Comparison of ENCODE assay signal across 17 cellular contexts in genomic region chr7:157016024-157016351, GRCh38. TPM values are rescaled to one million over a fixed set of nuclear protein-coding genes. Genes with fewer than 3 reads are reported as not detected.
A peak's percentile ranks its signal among the peaks of the same experiment; 100 is the strongest.
DNase-seq lines count a peak whose midpoint lies in the region; ATAC-seq and TF ChIP-seq lines count a peak whose summit lies in the region.
"Had no signal": no experiment of that assay in that cellular context is flagged by ENCODE, and none has a peak within 500 bp of the region (broad histone marks: within the 10 kb centered on the region; RNA-seq: fewer than 3 reads in every experiment).

No MANE protein-coding gene starts in this region.

- H3K79me2 ChIP-seq in SK-N-SH (ENCODE audit: insufficient read depth) = no peaks in the 10 kb centered on the region
- no peaks in the 10 kb centered on the region for H3K79me2 ChIP-seq in osteoblast (ENCODE audit: insufficient read depth, low read length)

- no peak overlapping the region for H3K4me2 ChIP-seq in SK-N-SH
- no peak overlapping the region for H3K4me2 ChIP-seq in osteoblast (ENCODE audit: insufficient read depth, low read length)

- POLR2A ChIA-PET in SK-N-SH (lab: Yijun Ruan, JAX) = no interaction called here

- TF ChIP-seq CTCF in SK-N-SH (IDR thresholded peaks at IDR 0.05) (no peak), osteoblast (IDR thresholded peaks at IDR 0.05; ENCODE audit: extremely low read depth, low read depth, low read length) (no peak)

- no peak overlapping the region for H3K9ac ChIP-seq in SK-N-SH

- H3K4me3 ChIP-seq in SK-N-SH (ENCODE audit: low read depth in 2 of 2, low read length in 1 of 2) = no peak overlapping the region
- no peak overlapping the region for H3K4me3 ChIP-seq in osteoblast (ENCODE audit: insufficient read depth, low read length)
- H3K4me3 ChIP-seq: pancreas had no signal

- DNase-seq in SK-N-SH (peak; percentile 41), osteoblast (ENCODE audit: insufficient read length, low spot score, missing footprints) (peak; percentile 65), DMS79 (lab: John Stamatoyannopoulos, UW) (no peak)
- DNase-seq in stimulated activated CD4-positive, alpha-beta T cell treated with anti-CD3 and anti-CD28 coated beads, Interleukin-4, amount 100 ng/mL, for 1 hour = no peak
- DNase-seq: activated CD4-positive, alpha-beta T cell treated with anti-CD3 and anti-CD28 coated beads, Interleukin-2, amount 10 ng/mL, durations not matched to agents 7 days and 5 days; anterior cingulate cortex; CD4-positive, alpha-beta memory T cell; NCI-H187; stimulated activated CD4-positive, alpha-beta T cell treated with anti-CD3 and anti-CD28 coated beads, Interleukin-12 subunit alpha, Interleukin-12 subunit beta, amount 100 ng/mL, for 4 hours had no signal

- CTCF ChIA-PET in SK-N-SH (lab: Yijun Ruan, JAX) = interaction anchor here (1.2 to 1.7 kb wide), 4 partner anchors 11 to 66 kb away, joined by 3 to 6 read pairs (median 4); partner anchors contain the start of gene NOM1

- no peaks in the 10 kb centered on the region for H3K36me3 ChIP-seq in SK-N-SH (replicated peaks in 1 of 2; ENCODE audit: control insufficient read depth in 1 of 2, insufficient read depth in 2 of 2, low read length in 1 of 2)
- H3K36me3 ChIP-seq in osteoblast (ENCODE audit: insufficient read depth, low read length) = no peaks in the 10 kb centered on the region
- H3K36me3 ChIP-seq: pancreas had no signal

- H3K27me3 ChIP-seq in SK-N-SH (ENCODE audit: insufficient read depth) (peaks cover 100% of the 10 kb centered on the region), osteoblast (ENCODE audit: insufficient read depth, low read length) (peaks cover 100% of the 10 kb centered on the region)

- TF ChIP-seq EP300 in SK-N-SH (IDR thresholded peaks at IDR 0.05; ENCODE audit: borderline replicate concordance in 1 of 2, low read depth in 1 of 2, low read length in 1 of 2) = no peak

- H3F3A ChIP-seq in SK-N-SH (replicated peaks; ENCODE audit: insufficient read depth) = no peaks in the 10 kb centered on the region

- ATAC-seq in SK-N-SH treated with all-trans-retinoic acid at 6 μM for 48 hours (no peak), GM21786 (IDR thresholded peaks at IDR 0.05; ENCODE audit: unreplicated experiment) (peak; percentile 1), HG03457 (IDR thresholded peaks at IDR 0.05; ENCODE audit: unreplicated experiment) (peak; percentile 1), HG02610 (IDR thresholded peaks at IDR 0.05; ENCODE audit: unreplicated experiment) (no peak)
- ATAC-seq: esophagus mucosa had no signal

- H2AFZ ChIP-seq in SK-N-SH (ENCODE audit: low read depth) (no peak overlapping the region), osteoblast (ENCODE audit: low read length) (no peak overlapping the region)

- peaks cover 14% of the 10 kb centered on the region for H4K20me1 ChIP-seq in SK-N-SH (ENCODE audit: insufficient read depth)
- no peaks in the 10 kb centered on the region for H4K20me1 ChIP-seq in osteoblast (ENCODE audit: insufficient read depth, low read length)

- WGBS in SK-N-SH (ENCODE audit: low lambda C conversion rate) = 7% methylated on average over 11 of the region's 11 CpGs

- H3K9me2 ChIP-seq in SK-N-SH = no peaks in the 10 kb centered on the region

- no peak for TF ChIP-seq RAD21 in SK-N-SH (IDR thresholded peaks at IDR 0.05; ENCODE audit: low read length)

- H3K27ac ChIP-seq in SK-N-SH (ENCODE audit: low read depth in 2 of 2, low read length in 1 of 2) = no peak overlapping the region
- H3K27ac ChIP-seq in osteoblast (ENCODE audit: low read depth, low read length) = no peak overlapping the region
- H3K27ac ChIP-seq: 22Rv1, pancreas had no signal

- H3K9me3 ChIP-seq in SK-N-SH (no peaks in the 10 kb centered on the region), osteoblast (ENCODE audit: low read depth, low read length) (no peaks in the 10 kb centered on the region)
- H3K9me3 ChIP-seq: pancreas had no signal

- H3K4me1 ChIP-seq in SK-N-SH (ENCODE audit: control insufficient read depth in 1 of 2, insufficient read depth in 2 of 2, low read depth in 1 of 2, low read length in 1 of 2) (no peaks in the 10 kb centered on the region; a peak in 1 of 4 replicates), osteoblast (ENCODE audit: insufficient read depth, low read length) (no peaks in the 10 kb centered on the region)

TF ChIP-seq in SK-N-SH, 30 proteins besides CTCF, POLR2A, EP300 and RAD21 (continues in another document):
- TF ChIP-seq, protein P1, sequence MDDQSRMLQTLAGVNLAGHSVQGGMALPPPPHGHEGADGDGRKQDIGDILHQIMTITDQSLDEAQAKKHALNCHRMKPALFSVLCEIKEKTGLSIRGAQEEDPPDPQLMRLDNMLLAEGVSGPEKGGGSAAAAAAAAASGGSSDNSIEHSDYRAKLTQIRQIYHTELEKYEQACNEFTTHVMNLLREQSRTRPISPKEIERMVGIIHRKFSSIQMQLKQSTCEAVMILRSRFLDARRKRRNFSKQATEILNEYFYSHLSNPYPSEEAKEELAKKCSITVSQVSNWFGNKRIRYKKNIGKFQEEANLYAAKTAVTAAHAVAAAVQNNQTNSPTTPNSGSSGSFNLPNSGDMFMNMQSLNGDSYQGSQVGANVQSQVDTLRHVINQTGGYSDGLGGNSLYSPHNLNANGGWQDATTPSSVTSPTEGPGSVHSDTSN (IDR thresholded peaks at IDR 0.05) = no peak
- TF ChIP-seq RXRA (IDR thresholded peaks at IDR 0.05; ENCODE audit: borderline replicate concordance, low read depth) (no peak), SIN3A (IDR thresholded peaks at IDR 0.05; ENCODE audit: borderline replicate concordance, low read depth, low read length) (no peak), USF1 (IDR thresholded peaks at IDR 0.05; ENCODE audit: borderline replicate concordance, low read depth) (no peak), EZH2phosphoT487 (IDR thresholded peaks at IDR 0.05; ENCODE audit: borderline replicate concordance, low read depth) (no peak), GABPA (IDR thresholded peaks at IDR 0.05; ENCODE audit: low read depth) (no peak), JUND (IDR thresholded peaks at IDR 0.05) (no peak), NRF1 (IDR thresholded peaks at IDR 0.05; ENCODE audit: low read depth, low read length) (no peak), GATA2 (CRISPR knock-in tag; IDR thresholded peaks at IDR 0.05) (no peak)
- TF ChIP-seq, protein P2, sequence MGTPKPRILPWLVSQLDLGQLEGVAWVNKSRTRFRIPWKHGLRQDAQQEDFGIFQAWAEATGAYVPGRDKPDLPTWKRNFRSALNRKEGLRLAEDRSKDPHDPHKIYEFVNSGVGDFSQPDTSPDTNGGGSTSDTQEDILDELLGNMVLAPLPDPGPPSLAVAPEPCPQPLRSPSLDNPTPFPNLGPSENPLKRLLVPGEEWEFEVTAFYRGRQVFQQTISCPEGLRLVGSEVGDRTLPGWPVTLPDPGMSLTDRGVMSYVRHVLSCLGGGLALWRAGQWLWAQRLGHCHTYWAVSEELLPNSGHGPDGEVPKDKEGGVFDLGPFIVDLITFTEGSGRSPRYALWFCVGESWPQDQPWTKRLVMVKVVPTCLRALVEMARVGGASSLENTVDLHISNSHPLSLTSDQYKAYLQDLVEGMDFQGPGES (IDR thresholded peaks at IDR 0.05; ENCODE audit: low read depth, low read length) = no peak

TF ChIP-seq in SK-N-SH treated with all-trans-retinoic acid at 6 μM for 48 hours, 23 proteins besides CTCF, POLR2A, EP300 and RAD21 (continues in another document):
- TF ChIP-seq ZNF565 (CRISPR knock-in tag; conservative IDR thresholded peaks at IDR 0.05; ENCODE audit: low read depth) (no peak), CSRNP3 (CRISPR knock-in tag; IDR thresholded peaks at IDR 0.05) (no peak), TOX (CRISPR knock-in tag; IDR thresholded peaks at IDR 0.05; ENCODE audit: borderline replicate concordance) (no peak), TSHZ2 (CRISPR knock-in tag; IDR thresholded peaks at IDR 0.05) (no peak), ZFP3 (CRISPR knock-in tag; IDR thresholded peaks at IDR 0.05) (no peak), ISL1 (CRISPR knock-in tag; IDR thresholded peaks at IDR 0.05) (no peak), ZNF70 (CRISPR knock-in tag; IDR thresholded peaks at IDR 0.05) (no peak)

RNA-seq across cellular contexts. Expression of gene MNX1, which starts 5.5 kb away (rescaled TPM):
- polyA plus RNA-seq in SK-N-SH (2012; rRNA removed) = not detected in 2 replicates
- polyA plus RNA-seq in SK-N-SH (2012; cell fraction: cytosol; rRNA removed) = not detected in 2 replicates
- not detected in 2 replicates for polyA plus RNA-seq in SK-N-SH (2012; cell fraction: nucleus; rRNA removed)
- not detected in 2 replicates for total RNA-seq in osteoblast
- total RNA-seq: activated CD4-positive, alpha-beta T cell treated with anti-CD3 and anti-CD28 coated beads, Interleukin-2, amount 10 ng/mL, durations not matched to agents 7 days and 5 days; activated T-helper 1 cell treated with anti-CD3 and anti-CD28 coated beads, Interleukin-12 subunit alpha, Interleukin-12 subunit beta, Interleukin-2, Interleukin-4 antibody, amounts not matched to agents 30 ng/mL and 10 ng/mL and 1 ng/mL, durations not matched to agents 14 hours and 24 hours and 36 hours; CD4-positive, alpha-beta memory T cell had no signal
- polyA plus RNA-seq: CD4-positive, alpha-beta memory T cell had no signal

Comparison
In these comparisons a context has a peak if more than half of its experiments do, and no peak if none do; other contexts are left out.
1. DNase-seq: peak in SK-N-SH (single experiment) and osteoblast (single experiment); none in DMS79 (single experiment) and stimulated activated CD4-positive, alpha-beta T cell treated with anti-CD3 and anti-CD28 coated beads, Interleukin-4, amount 100 ng/mL, for 1 hour (single experiment).
2. ATAC-seq: peak in GM21786 (single experiment) and HG03457 (single experiment); none in SK-N-SH treated with all-trans-retinoic acid at 6 μM for 48 hours (single experiment) and HG02610 (single experiment).